ENCODE assay signal across 8 cellular contexts in genomic region chr9:136847065-136847826, GRCh38. TPM values are rescaled to one million over a fixed set of nuclear protein-coding genes. Genes with fewer than 3 reads are reported as not detected.
DNase-seq lines count a peak whose midpoint lies in the region; ATAC-seq and TF ChIP-seq lines count a peak whose summit lies in the region.

No MANE protein-coding gene starts in this region.

- H3K36me3 ChIP-seq in GM06990 (ENCODE audit: control insufficient read depth, insufficient read depth, low read length) = peaks cover 15% of the 10 kb centered on the region
- peaks cover 20% of the 10 kb centered on the region for H3K36me3 ChIP-seq in iPS-15b (ENCODE audit: control insufficient read depth, insufficient read depth, low read length)

- peak overlapping the region; percentile 88 for H3K9ac ChIP-seq in iPS-15b (ENCODE audit: low read depth, low read length)

- H3K36me3 Mint-ChIP-seq in stimulated activated effector memory CD8-positive, alpha-beta T cell treated with anti-CD3 and anti-CD28 coated beads, Interleukin-12 subunit alpha, Interleukin-12 subunit beta, amount 100 ng/mL, for 72 hours = peaks cover 54% of the 10 kb centered on the region

- no peak for DNase-seq in GM06990 (ENCODE audit: extremely low read depth, insufficient read length)
- peak; percentile 81 for DNase-seq in NCI-H146 (lab: John Stamatoyannopoulos, UW)
- DNase-seq in astrocyte of the hippocampus (ENCODE audit: low read depth, low spot score) = peak; percentile 65
- DNase-seq in stimulated activated effector memory CD8-positive, alpha-beta T cell treated with anti-CD3 and anti-CD28 coated beads, Interleukin-12 subunit alpha, Interleukin-12 subunit beta, amount 100 ng/mL, for 72 hours (ENCODE audit: low spot score in 2 of 2) = peak in 1 of 2 donors; percentile 51
- no peak for DNase-seq in H4 (ENCODE audit: low spot score)
- DNase-seq in putamen (ENCODE audit: low spot score) = no peak
- DNase-seq in G401 (ENCODE audit: low spot score) = no peak

- H3K4me1 Mint-ChIP-seq in stimulated activated effector memory CD8-positive, alpha-beta T cell treated with anti-CD3 and anti-CD28 coated beads, Interleukin-12 subunit alpha, Interleukin-12 subunit beta, amount 100 ng/mL, for 72 hours = peaks cover 17% of the 10 kb centered on the region

- no peak for TF ChIP-seq CTCF in GM06990 (IDR thresholded peaks at IDR 0.05; ENCODE audit: insufficient read depth, low read length, poor library complexity, severe bottlenecking)

- in situ Hi-C loops in G401 (cut with HindIII; ENCODE audit: low sequenced_read_pairs) = no loop called here

- H3K4me3 ChIP-seq in GM06990 (replicated peaks; ENCODE audit: low read depth, low read length) (peak overlapping the region; percentile 87), iPS-15b (ENCODE audit: low read depth, low read length) (peak overlapping the region; percentile 90)

- peak overlapping the region; percentile 94 for H3K4me3 Mint-ChIP-seq in stimulated activated effector memory CD8-positive, alpha-beta T cell treated with anti-CD3 and anti-CD28 coated beads, Interleukin-12 subunit alpha, Interleukin-12 subunit beta, amount 100 ng/mL, for 72 hours

- no peaks in the 10 kb centered on the region for H3K9me3 Mint-ChIP-seq in stimulated activated effector memory CD8-positive, alpha-beta T cell treated with anti-CD3 and anti-CD28 coated beads, Interleukin-12 subunit alpha, Interleukin-12 subunit beta, amount 100 ng/mL, for 72 hours

- no peaks in the 10 kb centered on the region for H3K4me1 ChIP-seq in iPS-15b (ENCODE audit: control insufficient read depth, insufficient read depth, low read length)

- no peak for ATAC-seq in stimulated activated effector memory CD8-positive, alpha-beta T cell treated with anti-CD3 and anti-CD28 coated beads, Interleukin-12 subunit alpha, Interleukin-12 subunit beta, amount 100 ng/mL, for 72 hours

- H3K27ac Mint-ChIP-seq in stimulated activated effector memory CD8-positive, alpha-beta T cell treated with anti-CD3 and anti-CD28 coated beads, Interleukin-12 subunit alpha, Interleukin-12 subunit beta, amount 100 ng/mL, for 72 hours = peak overlapping the region; percentile 92

- no peaks in the 10 kb centered on the region for H3K9me3 ChIP-seq in iPS-15b (ENCODE audit: control insufficient read depth, insufficient read depth, low read length)

- H3K27me3 ChIP-seq in GM06990 (replicated peaks; ENCODE audit: control insufficient read depth, insufficient read depth, low read length) (no peaks in the 10 kb centered on the region), iPS-15b (ENCODE audit: control insufficient read depth, insufficient read depth, low read length) (no peaks in the 10 kb centered on the region)

RNA-seq across cellular contexts. Expression of gene PHPT1, which starts 2.0 kb away (rescaled TPM):
- total RNA-seq in H4 (2014; rRNA removed; shearing (Covaris generic)) = 100 and 119 TPM in 2 replicates
- 139 and 226 TPM in 2 replicates for total RNA-seq in G401 (2014; rRNA removed; shearing (Covaris generic))

RNA-seq across cellular contexts. Expression of gene MAMDC4, which starts 4.9 kb away (rescaled TPM):
- total RNA-seq in H4 (2014; rRNA removed; shearing (Covaris generic)) = 0.12 and 0.15 TPM in 2 replicates
- total RNA-seq in G401 (2014; rRNA removed; shearing (Covaris generic)) = 1.9 TPM in 2 replicates

RNA-seq across cellular contexts. Expression of gene AJM1, which starts 5.0 kb away (rescaled TPM):
- 0.06 and 0.21 TPM in 2 replicates for total RNA-seq in H4 (2014; rRNA removed; shearing (Covaris generic))
- total RNA-seq in G401 (2014; rRNA removed; shearing (Covaris generic)) = 0.49 and 1.1 TPM in 2 replicates

RNA-seq across cellular contexts. Expression of gene EDF1, which starts 18.9 kb away (rescaled TPM):
- total RNA-seq in H4 (2014; rRNA removed; shearing (Covaris generic)) = 458 and 510 TPM in 2 replicates
- 308 and 348 TPM in 2 replicates for total RNA-seq in G401 (2014; rRNA removed; shearing (Covaris generic))

RNA-seq across cellular contexts. Expression of gene TRAF2, which starts 39.1 kb away (rescaled TPM):
- 8.1 and 11.3 TPM in 2 replicates for total RNA-seq in H4 (2014; rRNA removed; shearing (Covaris generic))
- 22.6 and 36.3 TPM in 2 replicates for total RNA-seq in G401 (2014; rRNA removed; shearing (Covaris generic))

Comparison
In these comparisons a context has a peak if more than half of its experiments do, and no peak if none do; other contexts are left out.
1. DNase-seq: peak in NCI-H146 (single experiment) and astrocyte of the hippocampus (single experiment); none in GM06990 (single experiment), H4 (single experiment), putamen (single experiment) and G401 (single experiment).